ENCODE assay signal across 10 cellular contexts in the genomic region with DNA sequence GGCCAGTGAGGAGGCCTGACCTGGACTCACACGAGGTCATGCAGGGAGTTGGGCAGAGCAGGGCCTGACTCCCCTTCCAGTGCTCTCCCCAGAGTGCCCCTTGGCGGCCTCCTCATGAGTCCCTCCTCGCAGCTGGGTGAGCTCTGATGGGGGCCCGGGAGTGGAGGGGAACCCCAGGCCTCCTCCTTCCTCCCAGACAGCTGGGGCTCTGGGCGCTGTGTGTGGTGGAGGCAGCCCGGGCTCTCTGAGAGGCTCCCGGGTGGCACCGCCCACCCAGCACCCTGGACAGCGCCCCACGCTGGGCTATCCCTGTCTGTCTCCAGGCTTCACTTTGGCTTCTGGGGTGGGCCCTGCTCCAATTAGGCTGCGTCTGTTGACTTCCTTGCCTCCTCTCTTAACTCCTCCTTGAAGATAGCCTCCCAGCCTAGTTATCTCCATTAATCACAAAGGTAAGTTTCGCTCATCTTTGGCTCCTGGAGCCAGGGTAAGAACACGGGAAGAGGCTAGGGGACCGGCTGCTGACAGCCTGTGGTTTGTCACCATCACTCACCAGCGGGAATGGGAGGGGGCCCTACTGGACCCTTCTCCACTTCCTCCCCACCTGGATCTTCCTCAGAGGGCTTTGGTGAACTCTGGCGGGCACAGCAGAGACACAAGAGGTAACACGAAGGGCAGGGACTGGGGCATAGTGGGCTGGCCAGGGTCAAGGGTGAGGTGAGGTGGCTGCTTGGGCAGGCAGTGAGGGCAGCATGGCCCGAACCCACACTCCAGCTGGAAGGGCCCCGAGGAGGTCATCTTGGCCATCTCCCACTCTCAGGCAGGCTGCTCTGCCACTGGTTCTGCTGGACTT. TPM values are rescaled to one million over a fixed set of nuclear protein-coding genes. Genes with fewer than 3 reads are reported as not detected.
DNase-seq lines count a peak whose midpoint lies in the region; ATAC-seq, FAIRE-seq and TF ChIP-seq lines count a peak whose summit lies in the region.
"Had no signal": no experiment of that assay in that cellular context is flagged by ENCODE, and none has a peak within 500 bp of the region (broad histone marks: within the 10 kb centered on the region; RNA-seq: fewer than 3 reads in every experiment).

No MANE protein-coding gene starts in this region.

- intact Hi-C loops in dorsolateral prefrontal cortex (cut with DNase I) = loop anchor here in 1 of 2 donors (5.0 kb wide), 1 partner anchor 34 kb away; no protein-coding TSS in a partner anchor

- H2BK5ac ChIP-seq in neuronal stem cell (ENCODE audit: low read length) = no peak overlapping the region

- H3K27ac ChIP-seq in dorsolateral prefrontal cortex (peak overlapping the region in 37 of 59 donors; percentile 4 to 75 (median 47)), neuronal stem cell (replicated peaks; ENCODE audit: low read length) (no peak overlapping the region)
- H3K27ac ChIP-seq: ovary had no signal

- FAIRE-seq in GM12892 (lab: Jason Lieb, UNC) = no peak

- ATAC-seq in HG03196 (IDR thresholded peaks at IDR 0.05; ENCODE audit: unreplicated experiment) (no peak), HG02852 (IDR thresholded peaks at IDR 0.05; ENCODE audit: unreplicated experiment) (no peak), GM21737 (IDR thresholded peaks at IDR 0.05; ENCODE audit: unreplicated experiment) (no peak)

- H3K4me2 ChIP-seq in neuronal stem cell (ENCODE audit: insufficient read depth, low read length, poor library complexity, severe bottlenecking) = no peak overlapping the region

- no peak overlapping the region for H3K4ac ChIP-seq in neuronal stem cell (ENCODE audit: low read length)

- H4K8ac ChIP-seq in neuronal stem cell (ENCODE audit: low read depth, low read length) = no peak overlapping the region

- DNase-seq in GM12892 (ENCODE audit: insufficient read length) (peak; percentile 68), MV-4-11 (lab: John Stamatoyannopoulos, UW) (peak; percentile 7), dorsolateral prefrontal cortex (peak in 1 of 10 donors; percentile 34), neuronal stem cell (ENCODE audit: low spot score) (peak; percentile 30), NCI-H526 (lab: John Stamatoyannopoulos, UW) (no peak)

- no peaks in the 10 kb centered on the region for H3K4me1 ChIP-seq in neuronal stem cell (ENCODE audit: control insufficient read depth in 2 of 2, insufficient read depth in 1 of 2, low read depth in 1 of 2, low read length in 2 of 2)
- H3K4me1 ChIP-seq: HAP-1 had no signal

- no peaks in the 10 kb centered on the region for H3K9me3 ChIP-seq in neuronal stem cell (replicated peaks in 1 of 2; ENCODE audit: control insufficient read depth in 2 of 2, insufficient read depth in 1 of 2, low read depth in 1 of 2, low read length in 2 of 2)
- H3K9me3 ChIP-seq: HAP-1, ovary had no signal

- no peak overlapping the region for H2BK15ac ChIP-seq in neuronal stem cell (ENCODE audit: low read length)

- no peaks in the 10 kb centered on the region for H3K27me3 ChIP-seq in dorsolateral prefrontal cortex
- H3K27me3 ChIP-seq in neuronal stem cell (ENCODE audit: control insufficient read depth in 3 of 3, insufficient read depth in 3 of 3, low read depth in 1 of 3, low read length in 3 of 3) = peaks cover 0 to 28% (median 0%) of the 10 kb centered on the region in 3 experiments
- H3K27me3 ChIP-seq: ovary had no signal

- H2BK12ac ChIP-seq in neuronal stem cell (ENCODE audit: low read length) = no peak overlapping the region

- H4K91ac ChIP-seq in neuronal stem cell (ENCODE audit: low read depth, low read length, poor library complexity) = no peak overlapping the region

- no CpG with 5 or more reads among the region's 19 CpGs for WGBS in neuronal stem cell (ENCODE audit: extremely low coverage in 2 of 2, insufficient read length in 2 of 2, insufficient replicate concordance in 1 of 2), 2 donors

- H3K18ac ChIP-seq in neuronal stem cell (ENCODE audit: low read length) = no peak overlapping the region

- H3K23ac ChIP-seq in neuronal stem cell (ENCODE audit: low read depth, low read length, poor library complexity) = no peak overlapping the region

- H3K36me3 ChIP-seq in neuronal stem cell (replicated peaks in 1 of 2; ENCODE audit: control insufficient read depth in 2 of 2, insufficient read depth in 2 of 2, low read length in 2 of 2) = no peaks in the 10 kb centered on the region
- H3K36me3 ChIP-seq: HAP-1, ovary had no signal

- TF ChIP-seq POLR2A in GM12892 (IDR thresholded peaks at IDR 0.05; ENCODE audit: low read depth, low read length) = no peak

- no peak overlapping the region for H2AFZ ChIP-seq in neuronal stem cell (ENCODE audit: low read length)

- H3K14ac ChIP-seq in neuronal stem cell (ENCODE audit: low read length) = no peak overlapping the region

- no peak overlapping the region for H2AK5ac ChIP-seq in neuronal stem cell (ENCODE audit: low read depth, low read length)

- no peak for TF ChIP-seq CTCF in dorsolateral prefrontal cortex (IDR thresholded peaks at IDR 0.05 in 54 of 56, conservative IDR thresholded peaks at IDR 0.05 in 2 of 56; ENCODE audit: low read depth in 1 of 56, partially characterized antibody in 56 of 56)

- no peak overlapping the region for H3K9ac ChIP-seq in neuronal stem cell (ENCODE audit: low read depth, low read length, poor library complexity)

- no peaks in the 10 kb centered on the region for H3K79me1 ChIP-seq in neuronal stem cell (ENCODE audit: low read depth, low read length)

- H2BK120ac ChIP-seq in neuronal stem cell (ENCODE audit: low read depth, low read length) = no peak overlapping the region

- H3K4me3 ChIP-seq in dorsolateral prefrontal cortex (peak overlapping the region in 1 of 59 donors; percentile 8), neuronal stem cell (ENCODE audit: low read length in 2 of 2) (no peak overlapping the region)
- H3K4me3 ChIP-seq: HAP-1, ovary had no signal

RNA-seq across cellular contexts. Expression of a gene that starts 13.1 kb away (rescaled TPM):
- not detected for polyA plus RNA-seq in GM12892 (2012; ENCODE audit: missing spikeins)
- total RNA-seq in dorsolateral prefrontal cortex = 100 to 1,000 TPM in 19 of 120 experiments, 10 to 100 TPM in 101; 37.2 to 251 (median 77.9) TPM
- 0.92 TPM for polyA plus RNA-seq in neuronal stem cell (2013, experiment 1 of 2)
- polyA plus RNA-seq in neuronal stem cell (2013, experiment 2 of 2) = 0.93 TPM

Comparison
In these comparisons a context has a peak if more than half of its experiments do, and no peak if none do; other contexts are left out.
1. DNase-seq: peak in GM12892 (single experiment), MV-4-11 (single experiment) and neuronal stem cell (single experiment); none in NCI-H526 (0 of 2).